ENCODE assay signal across 8 cellular contexts in the genomic region with DNA sequence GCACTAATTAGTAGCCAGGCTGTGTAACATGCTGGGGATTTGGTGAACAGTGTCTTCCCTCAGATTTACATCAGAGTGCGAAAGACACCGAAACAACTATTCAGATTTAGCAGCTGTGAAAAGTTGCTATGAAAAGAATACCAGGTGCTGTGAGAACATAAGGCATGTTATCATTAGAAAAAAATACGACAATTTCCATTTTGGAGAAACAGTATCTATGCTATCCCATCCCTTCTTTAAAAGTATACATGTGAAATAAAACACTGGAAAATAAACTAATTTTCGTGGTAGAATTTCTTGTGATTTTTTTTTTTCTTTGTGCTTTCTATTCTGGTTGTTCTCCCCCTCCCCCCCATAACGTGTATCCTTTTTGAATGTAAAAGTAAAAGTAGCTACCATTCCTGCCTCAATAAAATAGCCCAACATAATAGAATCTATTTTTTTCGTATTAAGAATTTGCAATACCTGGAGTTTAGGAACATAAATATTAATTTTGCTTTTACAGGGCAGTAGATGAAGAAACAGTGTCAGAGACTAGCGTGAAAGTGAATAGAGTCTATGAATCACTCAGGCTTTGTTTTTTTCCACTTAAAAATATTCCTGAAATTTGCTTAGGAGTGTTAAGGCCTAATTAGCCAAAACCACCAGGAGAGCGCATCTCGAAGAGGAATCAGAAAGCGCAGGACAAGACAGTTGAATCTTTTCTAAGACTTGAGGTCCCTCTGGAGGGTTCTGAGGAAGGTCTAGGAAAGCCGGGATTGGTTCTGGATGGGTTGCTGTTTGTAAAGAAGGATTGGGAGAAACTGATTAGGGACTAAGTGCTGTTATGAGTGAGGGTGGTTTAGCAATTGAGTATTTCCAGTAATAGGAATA. TPM values are rescaled to one million over a fixed set of nuclear protein-coding genes. Genes with fewer than 3 reads are reported as not detected.
DNase-seq lines count a peak whose midpoint lies in the region; ATAC-seq, FAIRE-seq and TF ChIP-seq lines count a peak whose summit lies in the region.

No MANE protein-coding gene starts in this region.

- peak overlapping the region; percentile 86 to 92 for H3K9ac ChIP-seq in kidney (ENCODE audit: low read length in 2 of 2)

- DNase-seq in ELR (ENCODE audit: low read depth) (peak; percentile 13), kidney (no peak), tibial artery (no peak), H54 (ENCODE audit: insufficient read length, low spot score) (no peak), NCI-H1048 (lab: John Stamatoyannopoulos, UW) (no peak), HuH-7 (ENCODE audit: low spot score) (no peak)
- no peak for DNase-seq in activated T-helper 1 cell treated with anti-CD3 and anti-CD28 coated beads, Interleukin-12 subunit alpha, Interleukin-12 subunit beta, Interleukin-2, Interleukin-4 antibody, amounts not matched to agents 30 ng/mL and 10 ng/mL and 1 ng/mL, durations not matched to agents 14 hours and 24 hours and 36 hours (ENCODE audit: low spot score)

- H3K27ac ChIP-seq in kidney (ENCODE audit: low read depth in 2 of 2, low read length in 2 of 2) (peak overlapping the region; percentile 73 to 94), tibial artery (peak overlapping the region; percentile 86 to 91)

- no peak for TF ChIP-seq POLR2A in H54 (IDR thresholded peaks at IDR 0.05; ENCODE audit: low read depth, low read length)

- H3K4me1 ChIP-seq in kidney (ENCODE audit: control insufficient read depth in 1 of 2, insufficient read depth in 1 of 2, low read depth in 1 of 2, low read length in 2 of 2) (peaks cover 9 to 11% of the 10 kb centered on the region in 2 donors), tibial artery (peaks cover 0 to 40% (median 21%) of the 10 kb centered on the region in 4 donors)

- H3K9me3 ChIP-seq in kidney (ENCODE audit: control insufficient read depth in 1 of 2, low read length in 2 of 2) (no peaks in the 10 kb centered on the region), tibial artery (no peaks in the 10 kb centered on the region)

- no peaks in the 10 kb centered on the region for H3K27me3 Mint-ChIP-seq in activated T-helper 1 cell treated with anti-CD3 and anti-CD28 coated beads, Interleukin-12 subunit alpha, Interleukin-12 subunit beta, Interleukin-2, Interleukin-4 antibody, amounts not matched to agents 30 ng/mL and 10 ng/mL and 1 ng/mL, durations not matched to agents 14 hours and 24 hours and 36 hours (ENCODE audit: insufficient read depth)

- H3K4me1 Mint-ChIP-seq in activated T-helper 1 cell treated with anti-CD3 and anti-CD28 coated beads, Interleukin-12 subunit alpha, Interleukin-12 subunit beta, Interleukin-2, Interleukin-4 antibody, amounts not matched to agents 30 ng/mL and 10 ng/mL and 1 ng/mL, durations not matched to agents 14 hours and 24 hours and 36 hours (ENCODE audit: low read depth) = peaks cover 85% of the 10 kb centered on the region

- no peaks in the 10 kb centered on the region for H3K27me3 ChIP-seq in tibial artery

- FAIRE-seq in kidney (lab: Jason Lieb, UNC) = no peak
- FAIRE-seq in H54 (lab: Jason Lieb, UNC) = no peak

- H3K27ac Mint-ChIP-seq in activated T-helper 1 cell treated with anti-CD3 and anti-CD28 coated beads, Interleukin-12 subunit alpha, Interleukin-12 subunit beta, Interleukin-2, Interleukin-4 antibody, amounts not matched to agents 30 ng/mL and 10 ng/mL and 1 ng/mL, durations not matched to agents 14 hours and 24 hours and 36 hours = peak overlapping the region; percentile 95

- no peaks in the 10 kb centered on the region for H3K36me3 ChIP-seq in kidney (ENCODE audit: control insufficient read depth in 1 of 2, insufficient read depth in 2 of 2, low read length in 2 of 2)
- peaks cover 0 to 5% (median 5%) of the 10 kb centered on the region in 3 donors for H3K36me3 ChIP-seq in tibial artery

- H3K9me3 Mint-ChIP-seq in activated T-helper 1 cell treated with anti-CD3 and anti-CD28 coated beads, Interleukin-12 subunit alpha, Interleukin-12 subunit beta, Interleukin-2, Interleukin-4 antibody, amounts not matched to agents 30 ng/mL and 10 ng/mL and 1 ng/mL, durations not matched to agents 14 hours and 24 hours and 36 hours = no peaks in the 10 kb centered on the region

- peak overlapping the region; percentile 96 to 98 for H3K4me3 ChIP-seq in kidney (ENCODE audit: low read length in 2 of 2)
- peak overlapping the region; percentile 65 to 82 for H3K4me3 ChIP-seq in tibial artery

- intact Hi-C loops in activated T-helper 1 cell treated with anti-CD3 and anti-CD28 coated beads, Interleukin-12 subunit alpha, Interleukin-12 subunit beta, Interleukin-2, Interleukin-4 antibody, amounts not matched to agents 30 ng/mL and 10 ng/mL and 1 ng/mL, durations not matched to agents 14 hours and 24 hours and 36 hours (cut with micrococcal nuclease) = loop anchor here (1.0 to 10.0 kb wide), 6 partner anchors 19 to 1212 kb away; a partner anchor contains a TSS
- intact Hi-C loops in kidney (cut with DNase I) (no loop called here), tibial artery (cut with DNase I; ENCODE audit: low total_unique reads) (no loop called here)

- peak; percentile 33 for ATAC-seq in HG02981 (IDR thresholded peaks at IDR 0.05; ENCODE audit: unreplicated experiment)

- peak overlapping the region; percentile 94 for H3K4me3 Mint-ChIP-seq in activated T-helper 1 cell treated with anti-CD3 and anti-CD28 coated beads, Interleukin-12 subunit alpha, Interleukin-12 subunit beta, Interleukin-2, Interleukin-4 antibody, amounts not matched to agents 30 ng/mL and 10 ng/mL and 1 ng/mL, durations not matched to agents 14 hours and 24 hours and 36 hours

- peaks cover 23% of the 10 kb centered on the region for H3K36me3 Mint-ChIP-seq in activated T-helper 1 cell treated with anti-CD3 and anti-CD28 coated beads, Interleukin-12 subunit alpha, Interleukin-12 subunit beta, Interleukin-2, Interleukin-4 antibody, amounts not matched to agents 30 ng/mL and 10 ng/mL and 1 ng/mL, durations not matched to agents 14 hours and 24 hours and 36 hours (ENCODE audit: low read depth)

- TF ChIP-seq CTCF in kidney (IDR thresholded peaks at IDR 0.05; ENCODE audit: borderline replicate concordance, extremely low read depth, insufficient read depth) (no peak), tibial artery (IDR thresholded peaks at IDR 0.05) (no peak)

RNA-seq across cellular contexts. Expression of a gene that starts 0.8 kb away (rescaled TPM):
- total RNA-seq in activated T-helper 1 cell treated with anti-CD3 and anti-CD28 coated beads, Interleukin-12 subunit alpha, Interleukin-12 subunit beta, Interleukin-2, Interleukin-4 antibody, amounts not matched to agents 30 ng/mL and 10 ng/mL and 1 ng/mL, durations not matched to agents 14 hours and 24 hours and 36 hours = 37.4 and 47.4 TPM in 2 replicates
- 56.9 TPM for total RNA-seq in kidney
- 41.7 TPM for polyA plus RNA-seq in kidney (ENCODE audit: insufficient read depth, low read depth, low replicate concordance)

RNA-seq across cellular contexts. Expression of a gene that starts 2.0 kb away (rescaled TPM):
- 69.9 and 75.5 TPM in 2 replicates for total RNA-seq in activated T-helper 1 cell treated with anti-CD3 and anti-CD28 coated beads, Interleukin-12 subunit alpha, Interleukin-12 subunit beta, Interleukin-2, Interleukin-4 antibody, amounts not matched to agents 30 ng/mL and 10 ng/mL and 1 ng/mL, durations not matched to agents 14 hours and 24 hours and 36 hours
- 2.5 TPM for total RNA-seq in kidney
- 4.4 TPM for polyA plus RNA-seq in kidney (ENCODE audit: insufficient read depth, low read depth, low replicate concordance)

RNA-seq across cellular contexts. Expression of a gene that starts 19.8 kb away (rescaled TPM):
- total RNA-seq in activated T-helper 1 cell treated with anti-CD3 and anti-CD28 coated beads, Interleukin-12 subunit alpha, Interleukin-12 subunit beta, Interleukin-2, Interleukin-4 antibody, amounts not matched to agents 30 ng/mL and 10 ng/mL and 1 ng/mL, durations not matched to agents 14 hours and 24 hours and 36 hours = 0.65 and 0.98 TPM in 2 replicates
- total RNA-seq in kidney = 4.8 TPM
- polyA plus RNA-seq in kidney (ENCODE audit: insufficient read depth, low read depth, low replicate concordance) = 5.3 TPM

RNA-seq across cellular contexts. Expression of a gene that starts 49.3 kb away (rescaled TPM):
- not detected in 2 replicates for total RNA-seq in activated T-helper 1 cell treated with anti-CD3 and anti-CD28 coated beads, Interleukin-12 subunit alpha, Interleukin-12 subunit beta, Interleukin-2, Interleukin-4 antibody, amounts not matched to agents 30 ng/mL and 10 ng/mL and 1 ng/mL, durations not matched to agents 14 hours and 24 hours and 36 hours
- total RNA-seq in kidney = 2.8 TPM
- 1.4 TPM for polyA plus RNA-seq in kidney (ENCODE audit: insufficient read depth, low read depth, low replicate concordance)

Comparison
In these comparisons a context has a peak if more than half of its experiments do, and no peak if none do; other contexts are left out.
1. RNA of a gene that starts 2.0 kb away (total RNA-seq): 69.9 to 75.5 TPM in activated T-helper 1 cell treated with anti-CD3 and anti-CD28 coated beads, Interleukin-12 subunit alpha, Interleukin-12 subunit beta, Interleukin-2, Interleukin-4 antibody, amounts not matched to agents 30 ng/mL and 10 ng/mL and 1 ng/mL, durations not matched to agents 14 hours and 24 hours and 36 hours; 2.5 TPM in kidney (single experiment); every median in the first group is over 10 times any median in the second.